8 cellular contexts compared by ENCODE assay signal in genomic region chr3:51995346-51996156, GRCh38. TPM values are rescaled to one million over a fixed set of nuclear protein-coding genes. Genes with fewer than 3 reads are reported as not detected.
DNase-seq lines count a peak whose midpoint lies in the region; ATAC-seq, FAIRE-seq and TF ChIP-seq lines count a peak whose summit lies in the region.

Gene RPL29, minus strand, starts transcription at chr3:51995895. Its CDS starts 434 bp downstream, at chr3:51995461.

- peak within 1 kb of the TSS; percentile 99 for H3K27ac Mint-ChIP-seq in Calu3 (ENCODE audit: unreplicated experiment)

- TF ChIP-seq CTCF in Calu3 (IDR thresholded peaks at IDR 0.05; ENCODE audit: unreplicated experiment) (no peak), OCI-LY1 (IDR thresholded peaks at IDR 0.05; ENCODE audit: low read length) (no peak)

- FAIRE-seq in endometrium (lab: Jason Lieb, UNC) = peak; percentile 95

- intact Hi-C loops in Calu3 (cut with micrococcal nuclease; ENCODE audit: unreplicated experiment) = no loop called here

- no TSS peak for BruUV-seq in Calu3 (replicated peaks; lab: Mats Ljungman, UMichigan)

- DNase-seq in Calu3 (peak; percentile 91), midbrain (lab: John Stamatoyannopoulos, UW) (peak; percentile 95)
- DNase-seq in activated CD8-positive, alpha-beta memory T cell treated with anti-CD3 and anti-CD28 coated beads, Interleukin-2, amount 50 U/mL, for 24 hours (ENCODE audit: extremely low read depth) = peak; percentile 85
- peak; percentile 80 to 87 for DNase-seq in stimulated activated CD8-positive, alpha-beta memory T cell treated with anti-CD3 and anti-CD28 coated beads, Interleukin-15, amount 100 ng/mL, for 48 hours (ENCODE audit: low read depth in 2 of 2)

- H3K4me1 ChIP-seq in HUES6 (ENCODE audit: control insufficient read depth, insufficient read depth, low read length) (peaks cover 15% of the 10 kb centered on the region), OCI-LY1 (ENCODE audit: insufficient read depth, low read length, severe bottlenecking) (peaks cover 29% of the 10 kb centered on the region)

- H3K9ac ChIP-seq in HUES6 (ENCODE audit: low read length) (peak within 1 kb of the TSS; percentile 99), OCI-LY1 (ENCODE audit: low read length) (peak within 1 kb of the TSS; percentile 99)

- no peaks in the 10 kb centered on the region for H4K20me1 ChIP-seq in OCI-LY1 (ENCODE audit: insufficient read depth, low read length)

- peak; percentile 91 for ATAC-seq in GM21423 (IDR thresholded peaks at IDR 0.05; ENCODE audit: unreplicated experiment)

- peak within 1 kb of the TSS; percentile 99 for H3K27ac ChIP-seq in HUES6 (ENCODE audit: low read depth, low read length)
- H3K27ac ChIP-seq in OCI-LY1 (ENCODE audit: low read depth, low read length, poor library complexity, severe bottlenecking) = peak within 1 kb of the TSS; percentile 78

- H3K4me1 Mint-ChIP-seq in Calu3 (ENCODE audit: low read depth, unreplicated experiment) = peaks cover 26% of the 10 kb centered on the region

- peak within 1 kb of the TSS; percentile 86 for H3K4me2 ChIP-seq in OCI-LY1 (ENCODE audit: low read length)

- no peak within 1 kb of the TSS for H2AFZ ChIP-seq in OCI-LY1 (ENCODE audit: low read length)

- peaks cover 16% of the 10 kb centered on the region for H3K79me2 ChIP-seq in OCI-LY1 (ENCODE audit: insufficient read depth, low read length)

- H3K36me3 ChIP-seq in HUES6 (ENCODE audit: control insufficient read depth, insufficient read depth, low read length) (peaks cover 42% of the 10 kb centered on the region), OCI-LY1 (ENCODE audit: insufficient read depth, low read length) (peaks cover 44% of the 10 kb centered on the region)

- CTCF ChIA-PET in Calu3 (lab: Charles Lee) = interaction anchor here (0.6 to 1.8 kb wide), 7 partner anchors 10 to 1813 kb away, joined by 3 to 11 read pairs (median 5); partner anchors contain the start of genes ACY1, DCAF1 and PARP3

- no peaks in the 10 kb centered on the region for H3K27me3 Mint-ChIP-seq in Calu3 (ENCODE audit: unreplicated experiment)

- H3K4me3 ChIP-seq in HUES6 (ENCODE audit: low read depth, low read length) (peak within 1 kb of the TSS; percentile 98), OCI-LY1 (ENCODE audit: low read depth, low read length, poor library complexity, severe bottlenecking) (peak within 1 kb of the TSS; percentile 87)

- H3K27me3 ChIP-seq in HUES6 (ENCODE audit: control insufficient read depth, insufficient read depth, low read length) = no peaks in the 10 kb centered on the region
- H3K27me3 ChIP-seq in OCI-LY1 (ENCODE audit: insufficient read depth, low read length) = no peaks in the 10 kb centered on the region

- no peaks in the 10 kb centered on the region for H3K9me2 ChIP-seq in OCI-LY1 (ENCODE audit: low read depth, low read length)

- no peaks in the 10 kb centered on the region for H3K9me3 Mint-ChIP-seq in Calu3 (ENCODE audit: low read depth, unreplicated experiment)

- peaks cover 62% of the 10 kb centered on the region for H3K36me3 Mint-ChIP-seq in Calu3 (ENCODE audit: insufficient read depth, unreplicated experiment)

- H3F3A ChIP-seq in OCI-LY1 (ENCODE audit: insufficient read depth, low read length) = 0 out of 2 replicates have a peak, but pooled peaks cover 5% of the 10 kb centered on the region

- no peaks in the 10 kb centered on the region for H3K9me3 ChIP-seq in HUES6 (ENCODE audit: control insufficient read depth, insufficient read depth, low read depth, low read length)
- H3K9me3 ChIP-seq in OCI-LY1 (ENCODE audit: low read length) = no peaks in the 10 kb centered on the region

- peak within 1 kb of the TSS; percentile 89 for H3K4me3 Mint-ChIP-seq in Calu3 (ENCODE audit: low read depth, unreplicated experiment)

RNA-seq across cellular contexts. Expression of gene RPL29, which starts in this region (rescaled TPM):
- total RNA-seq in Calu3 (2022) = 747 and 782 TPM in 2 replicates

Comparison
In these comparisons a context has a peak if more than half of its experiments do, and no peak if none do; other contexts are left out.
1. Peak in every context shown above with its lines: DNase-seq, ATAC-seq, H3K4me3 ChIP-seq and H3K27ac ChIP-seq.